26 cellular contexts compared by ENCODE assay signal in the genomic region with DNA sequence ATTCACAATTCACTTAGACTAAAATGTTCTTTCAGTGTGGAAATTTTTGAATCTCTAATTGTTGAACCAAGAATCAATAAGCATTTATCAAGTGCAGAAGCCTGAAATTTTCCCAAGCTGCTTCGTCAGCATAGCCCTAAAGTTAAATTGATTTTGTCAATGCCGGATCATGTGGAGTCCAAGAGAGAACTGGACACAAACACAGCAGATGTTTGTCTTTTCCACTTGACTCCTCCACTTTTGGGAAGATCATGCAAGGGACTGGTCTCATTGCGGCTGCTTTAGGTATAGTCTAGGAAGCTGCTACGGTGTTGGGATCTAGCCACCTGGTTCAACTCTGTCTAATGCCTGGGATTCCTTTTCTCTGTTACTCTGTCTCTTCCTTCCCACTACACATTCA.
"Had no signal": no experiment of that assay in that cellular context is flagged by ENCODE, and none has a peak within 500 bp of the region (broad histone marks: within the 10 kb centered on the region; RNA-seq: fewer than 3 reads in every experiment).

No MANE protein-coding gene starts in this region.

- H3K9me3 ChIP-seq: ascending aorta, sigmoid colon, stomach, suprapubic skin, tibial artery, upper lobe of right lung had no signal

- H3K27ac ChIP-seq: foreskin keratinocyte, stomach, suprapubic skin, tibial artery, upper lobe of right lung, WERI-Rb-1 had no signal

- H3K4me1 Mint-ChIP-seq: endodermal cell; naive thymus-derived CD8-positive, alpha-beta T cell; stimulated activated naive B cell treated with anti-CD40 and anti-IgM and Interleukin-4, amounts not matched to agents 10 μg/mL and 1 μg/mL and 100 μg/mL, for 72 hours had no signal

- H3K4me1 ChIP-seq: foreskin keratinocyte, suprapubic skin had no signal

- H3K4me3 ChIP-seq: ascending aorta, sigmoid colon, stomach, suprapubic skin, tibial artery, upper lobe of right lung had no signal

- H3K27me3 Mint-ChIP-seq: activated naive CD8-positive, alpha-beta T cell treated with anti-CD3 and anti-CD28 coated beads for 36 hours; dendritic cell treated with granulocyte-macrophage colony-stimulating factor and Interleukin-4, amounts not matched to agents 40 ng/mL and 50 ng/mL, for 4 days; naive thymus-derived CD8-positive, alpha-beta T cell; stimulated activated naive B cell treated with anti-CD40 and anti-IgM and Interleukin-4, amounts not matched to agents 10 μg/mL and 1 μg/mL and 100 μg/mL, for 72 hours; T-helper 17 cell had no signal

- ATAC-seq: activated CD4-positive, CD25-positive, alpha-beta regulatory T cell treated with anti-CD3 and anti-CD28 coated beads, Interleukin-2, amount 50 U/mL, for 24 hours; esophagus mucosa; foreskin keratinocyte; naive thymus-derived CD8-positive, alpha-beta T cell; stimulated activated naive B cell treated with anti-CD40 and anti-IgM and Interleukin-4, amounts not matched to agents 10 μg/mL and 1 μg/mL and 100 μg/mL, for 72 hours; T-helper 17 cell; upper lobe of right lung had no signal

- H3K36me3 ChIP-seq: ascending aorta, sigmoid colon, tibial artery had no signal

- H3K9me3 Mint-ChIP-seq: activated naive CD8-positive, alpha-beta T cell treated with anti-CD3 and anti-CD28 coated beads for 36 hours; dendritic cell treated with granulocyte-macrophage colony-stimulating factor and Interleukin-4, amounts not matched to agents 40 ng/mL and 50 ng/mL, for 4 days; endodermal cell; naive thymus-derived CD8-positive, alpha-beta T cell; stimulated activated naive B cell treated with anti-CD40 and anti-IgM and Interleukin-4, amounts not matched to agents 10 μg/mL and 1 μg/mL and 100 μg/mL, for 72 hours had no signal

- H3K27me3 ChIP-seq: ascending aorta, foreskin keratinocyte, sigmoid colon, stomach, suprapubic skin, tibial artery, upper lobe of right lung had no signal

- H3K4me3 Mint-ChIP-seq: activated naive CD8-positive, alpha-beta T cell treated with anti-CD3 and anti-CD28 coated beads for 36 hours; dendritic cell treated with granulocyte-macrophage colony-stimulating factor and Interleukin-4, amounts not matched to agents 40 ng/mL and 50 ng/mL, for 4 days; endodermal cell; naive thymus-derived CD8-positive, alpha-beta T cell; stimulated activated naive B cell treated with anti-CD40 and anti-IgM and Interleukin-4, amounts not matched to agents 10 μg/mL and 1 μg/mL and 100 μg/mL, for 72 hours; T-helper 17 cell had no signal

- H3K27ac Mint-ChIP-seq: activated naive CD8-positive, alpha-beta T cell treated with anti-CD3 and anti-CD28 coated beads for 36 hours; dendritic cell treated with granulocyte-macrophage colony-stimulating factor and Interleukin-4, amounts not matched to agents 40 ng/mL and 50 ng/mL, for 4 days; endodermal cell; stimulated activated naive B cell treated with anti-CD40 and anti-IgM and Interleukin-4, amounts not matched to agents 10 μg/mL and 1 μg/mL and 100 μg/mL, for 72 hours; T-helper 17 cell had no signal

- DNase-seq: activated CD4-positive, alpha-beta T cell treated with anti-CD3 and anti-CD28 coated beads for 48 hours; activated CD4-positive, alpha-beta T cell treated with anti-CD3 and anti-CD28 coated beads, Interleukin-2, amount 50 U/mL, for 48 hours; activated CD8-positive, alpha-beta memory T cell treated with anti-CD3 and anti-CD28 coated beads for 24 hours; activated effector memory CD4-positive, alpha-beta T cell treated with Interleukin-2 at 50 U/mL for 16 hours; activated naive CD4-positive, alpha-beta T cell treated with Interleukin-2 at 50 U/mL for 16 hours; activated naive CD8-positive, alpha-beta T cell treated with anti-CD3 and anti-CD28 coated beads for 36 hours; caudate nucleus; endodermal cell; foreskin keratinocyte; left ventricle myocardium superior; naive thymus-derived CD8-positive, alpha-beta T cell; sigmoid colon; stimulated activated CD4-positive, alpha-beta T cell treated with anti-CD3 and anti-CD28 coated beads, Interleukin-15, amount 100 ng/mL, for 24 hours; stimulated activated CD4-positive, alpha-beta T cell treated with anti-CD3 and anti-CD28 coated beads, Interleukin-2, amount 100 ng/mL, for 24 hours; stimulated activated naive B cell treated with anti-CD40 and anti-IgM and Interleukin-4, amounts not matched to agents 10 μg/mL and 1 μg/mL and 100 μg/mL, for 72 hours; stomach; T-helper 17 cell; T1000; tibial artery; upper lobe of right lung; WERI-Rb-1 had no signal

- H3K36me3 Mint-ChIP-seq: stimulated activated naive B cell treated with anti-CD40 and anti-IgM and Interleukin-4, amounts not matched to agents 10 μg/mL and 1 μg/mL and 100 μg/mL, for 72 hours had no signal
